2 cellular contexts compared by ENCODE assay signal in genomic region chr6:41691426-41692079, GRCh38.
A peak's percentile ranks its signal among the peaks of the same experiment; 100 is the strongest.
TF ChIP-seq lines count a peak whose summit lies in the region.

No MANE protein-coding gene starts in this region.

TF ChIP-seq in HEK293, 187 proteins besides CTCF, POLR2A, EP300 and RAD21:
- TF ChIP-seq ZNF501 (tag by site-specific recombination; IDR thresholded peaks at IDR 0.05) (no peak), ZNF148 (tag by site-specific recombination; IDR thresholded peaks at IDR 0.05; ENCODE audit: borderline replicate concordance) (no peak), ZNF624 (tag by site-specific recombination; IDR thresholded peaks at IDR 0.05) (no peak), SALL2 (tag by site-specific recombination; IDR thresholded peaks at IDR 0.05; ENCODE audit: borderline replicate concordance) (no peak), ZNF16 (tag by site-specific recombination; IDR thresholded peaks at IDR 0.05; ENCODE audit: low read depth) (peak; percentile 81), PRDM6 (tag by site-specific recombination; IDR thresholded peaks at IDR 0.05) (no peak), ZFHX2 (tag by site-specific recombination; conservative IDR thresholded peaks at IDR 0.05) (no peak), ZNF623 (tag by site-specific recombination; IDR thresholded peaks at IDR 0.05) (peak; percentile 97)

TF ChIP-seq in HepG2, 621 proteins besides CTCF, POLR2A, EP300 and RAD21:
- TF ChIP-seq ZNF205 (CRISPR knock-in tag; IDR thresholded peaks at IDR 0.05) (no peak), ZBTB14 (CRISPR knock-in tag; IDR thresholded peaks at IDR 0.05) (no peak), CREM (IDR thresholded peaks at IDR 0.05) (no peak), CREM (CRISPR knock-in tag; IDR thresholded peaks at IDR 0.05) (no peak), JUND (CRISPR knock-in tag; IDR thresholded peaks at IDR 0.05) (no peak), MEF2D (CRISPR knock-in tag; IDR thresholded peaks at IDR 0.05) (no peak), ATF7 (IDR thresholded peaks at IDR 0.05) (peak; percentile 66; the same call in 1 of the 2 replicates), ATF7 (CRISPR knock-in tag; IDR thresholded peaks at IDR 0.05) (no peak), ZNF441 (CRISPR knock-in tag; IDR thresholded peaks at IDR 0.05; ENCODE audit: borderline replicate concordance) (no peak), HDAC1 (CRISPR knock-in tag; IDR thresholded peaks at IDR 0.05) (no peak), LCORL (IDR thresholded peaks at IDR 0.05) (0 out of 2 replicates have a peak, but pooled peaks have one; percentile 5), LCORL (CRISPR knock-in tag; IDR thresholded peaks at IDR 0.05) (no peak), ATF4 (CRISPR knock-in tag; IDR thresholded peaks at IDR 0.05) (no peak), NFYB (CRISPR knock-in tag; IDR thresholded peaks at IDR 0.05) (no peak)
TF ChIP-seq in HepG2: peak in this region for 2.
